ENCODE assay signal across 8 cellular contexts in genomic region chr9:38067611-38067891, GRCh38. TPM values are rescaled to one million over a fixed set of nuclear protein-coding genes. Genes with fewer than 3 reads are reported as not detected.
DNase-seq lines count a peak whose midpoint lies in the region; ATAC-seq, FAIRE-seq and TF ChIP-seq lines count a peak whose summit lies in the region.

No MANE protein-coding gene starts in this region.

- SMC1A ChIA-PET in GM12878 (lab: Charles Lee; ENCODE audit: uncharacterized antibody, unreplicated experiment) = interaction anchor here (0.6 to 2.1 kb wide), 13 partner anchors 10 to 162 kb away, joined by 3 to 10 read pairs (median 3); no protein-coding TSS in a partner anchor

- DNase-seq in activated CD4-positive, alpha-beta T cell treated with anti-CD3 and anti-CD28 coated beads for 36 hours = no peak
- DNase-seq in activated CD4-positive, alpha-beta T cell treated with anti-CD3 and anti-CD28 coated beads, Interleukin-2, amount 50 U/mL, for 1 hour = no peak
- DNase-seq in GM12878 (ENCODE audit: low read depth, low spot score) = no peak
- DNase-seq in left lobe of liver (ENCODE audit: low spot score) = peak; percentile 62
- DNase-seq in thoracic aorta (ENCODE audit: low spot score) = no peak
- DNase-seq in germinal center (ENCODE audit: low spot score) = no peak
- DNase-seq in NCI-H524 treated with DMSO at 0.1 percent for 48 hours (lab: John Stamatoyannopoulos, UW) = no peak

- intact Hi-C loops in activated CD4-positive, alpha-beta T cell treated with anti-CD3 and anti-CD28 coated beads for 36 hours (cut with DNase I, micrococcal nuclease) = loop anchor here in 1 of 2 experiments (2.0 to 5.0 kb wide), 6 partner anchors 21 to 1030 kb away; partner anchors contain the start of genes DCAF10, POLR1E and TOMM5
- intact Hi-C loops in GM12878 (cut with micrococcal nuclease; ENCODE audit: unreplicated experiment) = loop anchor here (5.0 to 10.0 kb wide), 3 partner anchors 50 to 603 kb away; partner anchors contain the start of gene ZBTB5

- no TSS peak for BruUV-seq in GM12878 (replicated peaks; lab: Mats Ljungman, UMichigan)

- TF ChIP-seq CTCF in GM12878 (IDR thresholded peaks at IDR 0.05 in 2 of 3, conservative IDR thresholded peaks at IDR 0.05 in 1 of 3; ENCODE audit: control insufficient read depth in 2 of 3, extremely low read depth in 1 of 3, insufficient read depth in 1 of 3, low read depth in 3 of 3, low read length in 3 of 3) (no peak), thoracic aorta (IDR thresholded peaks at IDR 0.05) (no peak)

- H3K36me3 Mint-ChIP-seq in activated CD4-positive, alpha-beta T cell treated with anti-CD3 and anti-CD28 coated beads for 36 hours (ENCODE audit: low read depth) = no peaks in the 10 kb centered on the region

- no peaks in the 10 kb centered on the region for H4K20me1 ChIP-seq in GM12878 (ENCODE audit: control insufficient read depth, insufficient read depth)

- H3K27me3 ChIP-seq in GM12878 (replicated peaks in 1 of 2; ENCODE audit: control insufficient read depth in 2 of 2, insufficient read depth in 2 of 2, low read length in 1 of 2) (peaks cover 0 to 9% of the 10 kb centered on the region in 2 experiments; a peak in 3 of 4 replicates), thoracic aorta (replicated peaks; ENCODE audit: insufficient read depth) (no peaks in the 10 kb centered on the region)

- RAD21 ChIA-PET in GM12878 (lab: Charles Lee; ENCODE audit: unreplicated experiment) = interaction anchor here (0.6 to 2.1 kb wide), 14 partner anchors 15 to 156 kb away, joined by 3 to 10 read pairs (median 4); no protein-coding TSS in a partner anchor

- H3K9ac ChIP-seq in GM12878 (ENCODE audit: control insufficient read depth, insufficient read depth, low read length) = no peak overlapping the region

- ATAC-seq in activated CD4-positive, alpha-beta T cell treated with anti-CD3 and anti-CD28 coated beads for 36 hours = no peak
- ATAC-seq in GM12878 = no peak
- ATAC-seq in left lobe of liver = peak; percentile 17
- ATAC-seq in thoracic aorta (ENCODE audit: insufficient number of reproducible peaks, low FRiP score, low read depth) = no peak
- no peak for ATAC-seq in activated CD4-positive, CD25-positive, alpha-beta regulatory T cell treated with anti-CD3 and anti-CD28 coated beads, Interleukin-2, amount 50 U/mL, for 24 hours

- H3K4me1 ChIP-seq in GM12878 (ENCODE audit: control insufficient read depth, insufficient read depth, low read length) = peaks cover 32% of the 10 kb centered on the region
- peaks cover 14 to 40% of the 10 kb centered on the region in 2 donors for H3K4me1 ChIP-seq in thoracic aorta (ENCODE audit: control insufficient read depth in 1 of 2, low read depth in 2 of 2)

- CTCF ChIA-PET in activated CD4-positive, alpha-beta T cell treated with anti-CD3 and anti-CD28 coated beads for 36 hours (lab: Charles Lee) = interaction anchor here (0.6 to 1.4 kb wide), 5 partner anchors 17 to 156 kb away, joined by 3 to 5 read pairs (median 3); no protein-coding TSS in a partner anchor
- CTCF ChIA-PET in GM12878 (lab: Yijun Ruan, JAX) = interaction anchor here (0.7 to 3.9 kb wide), 13 partner anchors 14 to 197 kb away, joined by 3 to 21 read pairs (median 4); no protein-coding TSS in a partner anchor

- H3K27ac Mint-ChIP-seq in activated CD4-positive, alpha-beta T cell treated with anti-CD3 and anti-CD28 coated beads for 36 hours = no peak overlapping the region

- no peaks in the 10 kb centered on the region for H3K9me3 Mint-ChIP-seq in activated CD4-positive, alpha-beta T cell treated with anti-CD3 and anti-CD28 coated beads for 36 hours (ENCODE audit: low read depth)

- H3K9me3 ChIP-seq in GM12878 (replicated peaks; ENCODE audit: control insufficient read depth, insufficient read depth, low read length) (no peaks in the 10 kb centered on the region), thoracic aorta (no peaks in the 10 kb centered on the region)

- peaks cover 7% of the 10 kb centered on the region for H3K27me3 Mint-ChIP-seq in activated CD4-positive, alpha-beta T cell treated with anti-CD3 and anti-CD28 coated beads for 36 hours

- FAIRE-seq in GM12878 (lab: Jason Lieb, UNC) = no peak

- no peaks in the 10 kb centered on the region for H3K36me3 ChIP-seq in GM12878 (ENCODE audit: control insufficient read depth in 2 of 2, insufficient read depth in 2 of 2, low read length in 1 of 2)
- no peaks in the 10 kb centered on the region for H3K36me3 ChIP-seq in thoracic aorta

- TF ChIP-seq RAD21 in GM12878 (IDR thresholded peaks at IDR 0.05; ENCODE audit: insufficient read depth, low read depth, low read length) = no peak

- H3K27ac ChIP-seq in GM12878 (ENCODE audit: control insufficient read depth, insufficient read depth) = no peak overlapping the region
- H3K27ac ChIP-seq in thoracic aorta = peak overlapping the region; percentile 88 to 92

- no peaks in the 10 kb centered on the region for H3K79me2 ChIP-seq in GM12878 (ENCODE audit: control insufficient read depth, insufficient read depth, low read length)

- no peak for TF ChIP-seq POLR2A in GM12878 (IDR thresholded peaks at IDR 0.05; ENCODE audit: low read depth, low read length)

- in situ Hi-C loops in GM12878 (cut with MboI) = no loop called here

- WGBS in GM12878 (ENCODE audit: insufficient coverage, insufficient replicate concordance, low lambda C conversion rate, missing lambda C conversion rate) = 9% methylated on average over 21 of the region's 21 CpGs

- H3K4me2 ChIP-seq in GM12878 (ENCODE audit: control insufficient read depth, insufficient read depth) = peak overlapping the region; percentile 71

- H3K4me3 ChIP-seq in GM12878 (peak overlapping the region; percentile 90), thoracic aorta (peak overlapping the region; percentile 88)

- POLR2A ChIA-PET in activated CD4-positive, alpha-beta T cell treated with anti-CD3 and anti-CD28 coated beads for 36 hours (lab: Charles Lee) = no interaction called here
- POLR2A ChIA-PET in GM12878 (lab: Charles Lee) = no interaction called here

- no peak overlapping the region for H2AFZ ChIP-seq in GM12878 (ENCODE audit: control insufficient read depth, low read depth, low read length)

- TF ChIP-seq EP300 in GM12878 (IDR thresholded peaks at IDR 0.05; ENCODE audit: borderline replicate concordance in 1 of 2, control insufficient read depth in 1 of 2, low read depth in 2 of 2, low read length in 2 of 2) = no peak

- peak overlapping the region; percentile 69 for H3K4me3 Mint-ChIP-seq in activated CD4-positive, alpha-beta T cell treated with anti-CD3 and anti-CD28 coated beads for 36 hours

- H3K4me1 Mint-ChIP-seq in activated CD4-positive, alpha-beta T cell treated with anti-CD3 and anti-CD28 coated beads for 36 hours = peaks cover 15% of the 10 kb centered on the region

TF ChIP-seq in GM12878, 131 proteins besides CTCF, POLR2A, EP300 and RAD21 (continues in another document):
- TF ChIP-seq HCFC1 (IDR thresholded peaks at IDR 0.05; ENCODE audit: low read length) (no peak), SUZ12 (IDR thresholded peaks at IDR 0.05; ENCODE audit: unreplicated experiment) (no peak), NBN (IDR thresholded peaks at IDR 0.05) (no peak), TCF3 (IDR thresholded peaks at IDR 0.05; ENCODE audit: borderline replicate concordance, insufficient read depth, low read depth, low read length) (no peak), RB1 (IDR thresholded peaks at IDR 0.05; ENCODE audit: borderline replicate concordance) (no peak), PRDM15 (CRISPR knock-in tag; IDR thresholded peaks at IDR 0.05) (no peak)

RNA-seq across cellular contexts. Expression of gene SHB, which starts 1.5 kb away (rescaled TPM):
- total RNA-seq in activated CD4-positive, alpha-beta T cell treated with anti-CD3 and anti-CD28 coated beads for 36 hours = 1 to 10 TPM; 1.2 to 1.3 TPM
- total RNA-seq in GM12878 (2013; cell fraction: nucleolus; rRNA removed) = 11.5 and 13.9 TPM in 2 replicates
- total RNA-seq in GM12878 (2014; rRNA removed) (3.2 TPM in 2 replicates), GM12878 (2014; rRNA removed; fragmentation: Illumina TruSeq; extraction: Trizol) (1.4 and 1.7 TPM in 2 replicates), GM12878 (2021) (6.2 and 7.6 TPM in 2 replicates), left lobe of liver (14.1 TPM), thoracic aorta (10 to 100 TPM; 41.7 to 57.9 TPM)
- 1.2 TPM for polyA plus RNA-seq in GM12878 (2011; ENCODE audit: low read depth)
- polyA plus RNA-seq in GM12878 (2011; rRNA removed) (0.39 and 0.91 TPM in 2 replicates), GM12878 (2014; fragmentation: Illumina TruSeq; extraction: Trizol) (1.6 and 2.4 TPM in 2 replicates), GM12878 (2014; fragmentation: Nextera tagmentation; extraction: Ambion mirVana) (under 1 TPM; 0.56 to 0.69 TPM), GM12878 (2014; rRNA removed) (3.7 and 5.3 TPM in 2 replicates), GM12878 (2016; fragmentation: Nextera tagmentation; extraction: Ambion mirVana) (under 1 TPM; 0.29 to 0.90 TPM)
- polyA plus RNA-seq in GM12878 (2011; cell fraction: cytosol; rRNA removed) = 1.0 and 1.1 TPM in 2 replicates
- 1.3 TPM in 2 replicates for polyA plus RNA-seq in GM12878 (2011; cell fraction: nucleus; rRNA removed)
- 2.2 and 3.2 TPM in 2 replicates for polyA plus RNA-seq in GM12878 (2012)
- polyA minus RNA-seq in GM12878 (2011; rRNA and poly(A)+ RNA removed) = 0.95 and 1.8 TPM in 2 replicates
- polyA minus RNA-seq in GM12878 (2011; cell fraction: cytosol; rRNA and poly(A)+ RNA removed) = 0.73 and 1.3 TPM in 2 replicates
- polyA minus RNA-seq in GM12878 (2011; cell fraction: nucleus; rRNA and poly(A)+ RNA removed) = 0.73 and 2.0 TPM in 2 replicates
